Comparison of ENCODE assay signal across 1 cellular context in genomic region chr5:72232838-72233237, GRCh38.
TF ChIP-seq lines count a peak whose summit lies in the region.

No MANE protein-coding gene starts in this region.

TF ChIP-seq in GM12878, 131 proteins besides CTCF, POLR2A, EP300 and RAD21:
- TF ChIP-seq, protein P1, sequence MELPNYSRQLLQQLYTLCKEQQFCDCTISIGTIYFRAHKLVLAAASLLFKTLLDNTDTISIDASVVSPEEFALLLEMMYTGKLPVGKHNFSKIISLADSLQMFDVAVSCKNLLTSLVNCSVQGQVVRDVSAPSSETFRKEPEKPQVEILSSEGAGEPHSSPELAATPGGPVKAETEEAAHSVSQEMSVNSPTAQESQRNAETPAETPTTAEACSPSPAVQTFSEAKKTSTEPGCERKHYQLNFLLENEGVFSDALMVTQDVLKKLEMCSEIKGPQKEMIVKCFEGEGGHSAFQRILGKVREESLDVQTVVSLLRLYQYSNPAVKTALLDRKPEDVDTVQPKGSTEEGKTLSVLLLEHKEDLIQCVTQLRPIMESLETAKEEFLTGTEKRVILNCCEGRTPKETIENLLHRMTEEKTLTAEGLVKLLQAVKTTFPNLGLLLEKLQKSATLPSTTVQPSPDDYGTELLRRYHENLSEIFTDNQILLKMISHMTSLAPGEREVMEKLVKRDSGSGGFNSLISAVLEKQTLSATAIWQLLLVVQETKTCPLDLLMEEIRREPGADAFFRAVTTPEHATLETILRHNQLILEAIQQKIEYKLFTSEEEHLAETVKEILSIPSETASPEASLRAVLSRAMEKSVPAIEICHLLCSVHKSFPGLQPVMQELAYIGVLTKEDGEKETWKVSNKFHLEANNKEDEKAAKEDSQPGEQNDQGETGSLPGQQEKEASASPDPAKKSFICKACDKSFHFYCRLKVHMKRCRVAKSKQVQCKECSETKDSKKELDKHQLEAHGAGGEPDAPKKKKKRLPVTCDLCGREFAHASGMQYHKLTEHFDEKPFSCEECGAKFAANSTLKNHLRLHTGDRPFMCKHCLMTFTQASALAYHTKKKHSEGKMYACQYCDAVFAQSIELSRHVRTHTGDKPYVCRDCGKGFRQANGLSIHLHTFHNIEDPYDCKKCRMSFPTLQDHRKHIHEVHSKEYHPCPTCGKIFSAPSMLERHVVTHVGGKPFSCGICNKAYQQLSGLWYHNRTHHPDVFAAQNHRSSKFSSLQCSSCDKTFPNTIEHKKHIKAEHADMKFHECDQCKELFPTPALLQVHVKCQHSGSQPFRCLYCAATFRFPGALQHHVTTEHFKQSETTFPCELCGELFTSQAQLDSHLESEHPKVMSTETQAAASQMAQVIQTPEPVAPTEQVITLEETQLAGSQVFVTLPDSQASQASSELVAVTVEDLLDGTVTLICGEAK (IDR thresholded peaks at IDR 0.05; ENCODE audit: borderline replicate concordance), result no peak
- TF ChIP-seq TCF3 (IDR thresholded peaks at IDR 0.05; ENCODE audit: borderline replicate concordance, insufficient read depth, low read depth, low read length) (no peak), MTA2 (IDR thresholded peaks at IDR 0.05; ENCODE audit: low read depth) (no peak), SP1 (IDR thresholded peaks at IDR 0.05; ENCODE audit: low read depth, low read length) (no peak), ASH2L (IDR thresholded peaks at IDR 0.05; ENCODE audit: borderline replicate concordance, low read depth) (no peak), MYC (IDR thresholded peaks at IDR 0.05; ENCODE audit: insufficient read depth, insufficient read length, insufficient replicate concordance, low read length, severe bottlenecking) (no peak), RFX5 (IDR thresholded peaks at IDR 0.05; ENCODE audit: low read depth, low read length) (no peak), ZNF592 (IDR thresholded peaks at IDR 0.05) (no peak), NFXL1 (IDR thresholded peaks at IDR 0.05; ENCODE audit: borderline replicate concordance) (no peak), EED (IDR thresholded peaks at IDR 0.05; ENCODE audit: low read depth) (no peak)
- TF ChIP-seq, protein P2, sequence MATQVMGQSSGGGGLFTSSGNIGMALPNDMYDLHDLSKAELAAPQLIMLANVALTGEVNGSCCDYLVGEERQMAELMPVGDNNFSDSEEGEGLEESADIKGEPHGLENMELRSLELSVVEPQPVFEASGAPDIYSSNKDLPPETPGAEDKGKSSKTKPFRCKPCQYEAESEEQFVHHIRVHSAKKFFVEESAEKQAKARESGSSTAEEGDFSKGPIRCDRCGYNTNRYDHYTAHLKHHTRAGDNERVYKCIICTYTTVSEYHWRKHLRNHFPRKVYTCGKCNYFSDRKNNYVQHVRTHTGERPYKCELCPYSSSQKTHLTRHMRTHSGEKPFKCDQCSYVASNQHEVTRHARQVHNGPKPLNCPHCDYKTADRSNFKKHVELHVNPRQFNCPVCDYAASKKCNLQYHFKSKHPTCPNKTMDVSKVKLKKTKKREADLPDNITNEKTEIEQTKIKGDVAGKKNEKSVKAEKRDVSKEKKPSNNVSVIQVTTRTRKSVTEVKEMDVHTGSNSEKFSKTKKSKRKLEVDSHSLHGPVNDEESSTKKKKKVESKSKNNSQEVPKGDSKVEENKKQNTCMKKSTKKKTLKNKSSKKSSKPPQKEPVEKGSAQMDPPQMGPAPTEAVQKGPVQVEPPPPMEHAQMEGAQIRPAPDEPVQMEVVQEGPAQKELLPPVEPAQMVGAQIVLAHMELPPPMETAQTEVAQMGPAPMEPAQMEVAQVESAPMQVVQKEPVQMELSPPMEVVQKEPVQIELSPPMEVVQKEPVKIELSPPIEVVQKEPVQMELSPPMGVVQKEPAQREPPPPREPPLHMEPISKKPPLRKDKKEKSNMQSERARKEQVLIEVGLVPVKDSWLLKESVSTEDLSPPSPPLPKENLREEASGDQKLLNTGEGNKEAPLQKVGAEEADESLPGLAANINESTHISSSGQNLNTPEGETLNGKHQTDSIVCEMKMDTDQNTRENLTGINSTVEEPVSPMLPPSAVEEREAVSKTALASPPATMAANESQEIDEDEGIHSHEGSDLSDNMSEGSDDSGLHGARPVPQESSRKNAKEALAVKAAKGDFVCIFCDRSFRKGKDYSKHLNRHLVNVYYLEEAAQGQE (IDR thresholded peaks at IDR 0.05; ENCODE audit: low read depth, low read length), result no peak
